ENCODE assay signal across 1 cellular context in the genomic region with DNA sequence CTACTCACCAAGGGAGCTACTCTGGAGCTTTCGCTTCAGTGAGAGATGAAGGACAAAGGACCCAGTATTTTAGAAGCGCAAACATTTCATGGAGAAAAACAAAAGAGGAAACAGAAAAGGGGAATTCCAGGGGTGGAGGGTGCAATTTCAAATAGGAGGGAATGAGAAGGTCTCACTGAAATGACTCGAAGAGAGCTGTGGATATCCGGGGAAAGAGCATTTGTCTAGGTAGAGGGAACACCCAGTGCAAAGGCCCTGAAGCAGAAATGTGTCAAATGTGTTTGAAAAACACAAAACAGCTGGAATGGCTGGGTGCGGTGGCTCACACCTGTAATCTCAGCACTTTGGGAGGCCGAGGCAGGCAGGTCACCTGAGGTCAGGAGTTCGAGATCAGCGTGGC.
TF ChIP-seq lines count a peak whose summit lies in the region.

No MANE protein-coding gene starts in this region.

TF ChIP-seq in WTC11, 78 proteins besides CTCF, POLR2A, EP300 and RAD21 (continued from another document):
- TF ChIP-seq, protein P1, sequence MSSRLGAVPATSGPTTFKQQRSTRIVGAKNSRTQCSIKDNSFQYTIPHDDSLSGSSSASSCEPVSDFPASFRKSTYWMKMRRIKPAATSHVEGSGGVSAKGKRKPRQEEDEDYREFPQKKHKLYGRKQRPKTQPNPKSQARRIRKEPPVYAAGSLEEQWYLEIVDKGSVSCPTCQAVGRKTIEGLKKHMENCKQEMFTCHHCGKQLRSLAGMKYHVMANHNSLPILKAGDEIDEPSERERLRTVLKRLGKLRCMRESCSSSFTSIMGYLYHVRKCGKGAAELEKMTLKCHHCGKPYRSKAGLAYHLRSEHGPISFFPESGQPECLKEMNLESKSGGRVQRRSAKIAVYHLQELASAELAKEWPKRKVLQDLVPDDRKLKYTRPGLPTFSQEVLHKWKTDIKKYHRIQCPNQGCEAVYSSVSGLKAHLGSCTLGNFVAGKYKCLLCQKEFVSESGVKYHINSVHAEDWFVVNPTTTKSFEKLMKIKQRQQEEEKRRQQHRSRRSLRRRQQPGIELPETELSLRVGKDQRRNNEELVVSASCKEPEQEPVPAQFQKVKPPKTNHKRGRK (CRISPR knock-in tag; IDR thresholded peaks at IDR 0.05; ENCODE audit: borderline replicate concordance) = no peak
- TF ChIP-seq, protein P2, sequence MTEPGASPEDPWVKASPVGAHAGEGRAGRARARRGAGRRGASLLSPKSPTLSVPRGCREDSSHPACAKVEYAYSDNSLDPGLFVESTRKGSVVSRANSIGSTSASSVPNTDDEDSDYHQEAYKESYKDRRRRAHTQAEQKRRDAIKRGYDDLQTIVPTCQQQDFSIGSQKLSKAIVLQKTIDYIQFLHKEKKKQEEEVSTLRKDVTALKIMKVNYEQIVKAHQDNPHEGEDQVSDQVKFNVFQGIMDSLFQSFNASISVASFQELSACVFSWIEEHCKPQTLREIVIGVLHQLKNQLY (CRISPR knock-in tag; IDR thresholded peaks at IDR 0.05) = no peak
- no peak for TF ChIP-seq ZNF671 (CRISPR knock-in tag; IDR thresholded peaks at IDR 0.05)
- no peak for TF ChIP-seq ATF1 (CRISPR knock-in tag; IDR thresholded peaks at IDR 0.05)
- TF ChIP-seq ZBTB21 (CRISPR knock-in tag; IDR thresholded peaks at IDR 0.05; ENCODE audit: borderline replicate concordance) = no peak
- TF ChIP-seq FOXJ3 (CRISPR knock-in tag; IDR thresholded peaks at IDR 0.05; ENCODE audit: borderline replicate concordance) = no peak
- no peak for TF ChIP-seq ZNF416 (CRISPR knock-in tag; IDR thresholded peaks at IDR 0.05)
- TF ChIP-seq ATF2 (CRISPR knock-in tag; IDR thresholded peaks at IDR 0.05; ENCODE audit: borderline replicate concordance, low read depth) = no peak
- no peak for TF ChIP-seq TEAD1 (CRISPR knock-in tag; IDR thresholded peaks at IDR 0.05)
- TF ChIP-seq JAZF1 (CRISPR knock-in tag; IDR thresholded peaks at IDR 0.05) = no peak
- TF ChIP-seq FOXK1 (CRISPR knock-in tag; IDR thresholded peaks at IDR 0.05) = no peak
- TF ChIP-seq MYBL2 (CRISPR knock-in tag; IDR thresholded peaks at IDR 0.05) = no peak
TF ChIP-seq in WTC11: peak in this region for 0.
